In genomic region chr16:88305176-88305575, GRCh38 we compare ENCODE assay signal across 3 cellular contexts.
TF ChIP-seq lines count a peak whose summit lies in the region.

No MANE protein-coding gene starts in this region.

TF ChIP-seq in SK-N-SH, 30 proteins besides CTCF, POLR2A, EP300 and RAD21:
- TF ChIP-seq YY1 (IDR thresholded peaks at IDR 0.05; ENCODE audit: low read depth) (no peak), FOXJ3 (CRISPR knock-in tag; IDR thresholded peaks at IDR 0.05) (no peak), GATA2 (CRISPR knock-in tag; IDR thresholded peaks at IDR 0.05) (no peak), PBX3 (IDR thresholded peaks at IDR 0.05) (no peak), MEF2A (IDR thresholded peaks at IDR 0.05; ENCODE audit: borderline replicate concordance, low read depth) (no peak), NFIC (IDR thresholded peaks at IDR 0.05; ENCODE audit: borderline replicate concordance) (no peak), USF1 (IDR thresholded peaks at IDR 0.05; ENCODE audit: borderline replicate concordance, low read depth) (no peak), CHD2 (IDR thresholded peaks at IDR 0.05; ENCODE audit: low read length, partially characterized antibody) (no peak), GABPA (IDR thresholded peaks at IDR 0.05; ENCODE audit: low read depth) (no peak), TEAD4 (IDR thresholded peaks at IDR 0.05; ENCODE audit: borderline replicate concordance, insufficient read depth) (no peak), RFX5 (IDR thresholded peaks at IDR 0.05; ENCODE audit: low read length) (no peak), MAX (IDR thresholded peaks at IDR 0.05; ENCODE audit: low read depth) (no peak), POLR2AphosphoS5 (IDR thresholded peaks at IDR 0.05; ENCODE audit: low read depth, low read length) (no peak), RCOR1 (IDR thresholded peaks at IDR 0.05; ENCODE audit: low read length) (no peak), FOSL2 (IDR thresholded peaks at IDR 0.05; ENCODE audit: borderline replicate concordance, low read depth) (no peak)

TF ChIP-seq in SK-N-SH treated with all-trans-retinoic acid at 6 μM for 48 hours, 23 proteins besides CTCF, POLR2A, EP300 and RAD21:
- TF ChIP-seq CSDC2 (CRISPR knock-in tag; IDR thresholded peaks at IDR 0.05) (no peak), RARB (CRISPR knock-in tag; IDR thresholded peaks at IDR 0.05) (no peak), ISL1 (CRISPR knock-in tag; IDR thresholded peaks at IDR 0.05) (no peak), SNAI2 (CRISPR knock-in tag; IDR thresholded peaks at IDR 0.05) (no peak), TSHZ2 (CRISPR knock-in tag; IDR thresholded peaks at IDR 0.05) (no peak), OSR1 (CRISPR knock-in tag; IDR thresholded peaks at IDR 0.05) (no peak)

TF ChIP-seq in GM12878, 131 proteins besides CTCF, POLR2A, EP300 and RAD21:
- TF ChIP-seq YY1 (IDR thresholded peaks at IDR 0.05; ENCODE audit: low read depth, low read length) = no peak
- TF ChIP-seq TCF3 (IDR thresholded peaks at IDR 0.05; ENCODE audit: borderline replicate concordance, insufficient read depth, low read depth, low read length) = 0 out of 2 replicates have a peak, but pooled peaks have one; percentile 19
- no peak for TF ChIP-seq REST (IDR thresholded peaks at IDR 0.05; ENCODE audit: low read depth, low read length)
- TF ChIP-seq HSF1 (IDR thresholded peaks at IDR 0.05; ENCODE audit: low read depth, low read length) = no peak
- TF ChIP-seq NR2C2 (IDR thresholded peaks at IDR 0.05; ENCODE audit: borderline replicate concordance, control insufficient read depth, insufficient read length, low read depth) = peak; percentile 44
- peak; percentile 82 for TF ChIP-seq BCL3 (IDR thresholded peaks at IDR 0.05; ENCODE audit: borderline replicate concordance, insufficient read depth, low read depth, low read length, poor library complexity, severe bottlenecking)
- TF ChIP-seq PKNOX1 (IDR thresholded peaks at IDR 0.05) = no peak
- TF ChIP-seq NFYA (IDR thresholded peaks at IDR 0.05; ENCODE audit: borderline replicate concordance, low read depth, low read length) = no peak
- TF ChIP-seq MXI1 (IDR thresholded peaks at IDR 0.05; ENCODE audit: low read depth, low read length) = no peak
- TF ChIP-seq ESRRA (IDR thresholded peaks at IDR 0.05; ENCODE audit: low read length) = no peak
- TF ChIP-seq ZNF274 (IDR thresholded peaks at IDR 0.05; ENCODE audit: insufficient read depth, insufficient read length) = no peak
- TF ChIP-seq ZBTB11 (CRISPR knock-in tag; IDR thresholded peaks at IDR 0.05) = no peak
- no peak for TF ChIP-seq RBBP5 (conservative IDR thresholded peaks at IDR 0.05)
- TF ChIP-seq E4F1 (IDR thresholded peaks at IDR 0.05; ENCODE audit: borderline replicate concordance, partially characterized antibody) = no peak
- TF ChIP-seq EZH2 (IDR thresholded peaks at IDR 0.05; ENCODE audit: borderline replicate concordance, control insufficient read depth, low read depth, low read length) = no peak
- TF ChIP-seq BMI1 (IDR thresholded peaks at IDR 0.05; ENCODE audit: borderline replicate concordance) = no peak
